ENCODE assay signal across 8 cellular contexts in the genomic region with DNA sequence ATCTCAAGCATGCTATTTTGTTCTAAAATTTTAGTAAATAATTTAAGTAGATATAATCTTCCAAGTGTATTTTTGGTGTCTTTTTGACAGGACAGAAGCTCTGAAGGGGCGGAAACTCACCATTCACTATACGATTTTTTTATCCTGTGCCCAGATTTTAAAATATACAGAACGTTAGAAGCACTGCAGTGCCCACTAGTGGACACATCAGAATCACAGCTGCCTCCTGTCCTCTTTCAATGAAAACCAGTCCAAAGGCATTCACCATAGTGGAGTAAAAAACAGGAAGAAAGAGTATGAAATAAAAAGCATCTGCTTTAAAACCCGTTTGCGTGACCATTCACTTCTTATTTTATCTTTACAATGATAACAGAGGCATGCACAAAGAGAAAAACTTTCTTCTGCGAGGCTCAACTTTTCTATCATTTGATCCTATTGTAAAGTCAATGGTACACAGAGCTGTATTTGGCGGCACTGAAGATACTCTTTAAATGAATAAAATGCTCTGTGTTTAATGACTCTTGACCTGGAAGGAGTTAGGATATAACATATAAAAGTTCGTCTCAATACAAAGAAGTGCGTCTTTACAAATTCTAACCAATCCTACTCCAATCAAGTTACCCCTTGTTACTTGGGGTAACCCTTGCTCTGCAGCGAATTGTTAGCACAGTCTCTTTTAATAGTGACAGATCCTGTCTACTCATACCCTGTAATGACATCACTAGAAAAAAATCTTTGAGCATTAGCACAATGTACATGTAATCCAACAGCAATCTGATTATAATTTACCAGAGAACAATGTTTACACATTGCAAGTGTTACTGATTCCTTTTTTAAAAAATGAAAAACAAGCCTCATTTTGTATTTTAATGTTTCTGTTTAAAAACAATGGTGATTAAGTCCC.
DNase-seq lines count a peak whose midpoint lies in the region; ATAC-seq, FAIRE-seq and TF ChIP-seq lines count a peak whose summit lies in the region.

No MANE protein-coding gene starts in this region.

- TF ChIP-seq CTCF in GM06990 (IDR thresholded peaks at IDR 0.05; ENCODE audit: insufficient read depth, low read length, poor library complexity, severe bottlenecking): peak; percentile 92
- TF ChIP-seq CTCF in bronchial epithelial cell (IDR thresholded peaks at IDR 0.05; ENCODE audit: insufficient read depth, low read length, severe bottlenecking): peak; percentile 78
- peak; percentile 90 for TF ChIP-seq CTCF in kidney epithelial cell (IDR thresholded peaks at IDR 0.05; ENCODE audit: insufficient read depth, low read length, poor library complexity, severe bottlenecking)

- H3K4me3 ChIP-seq in GM06990 (replicated peaks; ENCODE audit: low read depth, low read length) (no peak overlapping the region), bronchial epithelial cell (ENCODE audit: low read depth, low read length) (no peak overlapping the region), kidney epithelial cell (ENCODE audit: low read depth, low read length) (no peak overlapping the region)

- no peaks in the 10 kb centered on the region for H3K36me3 ChIP-seq in GM06990 (ENCODE audit: control insufficient read depth, insufficient read depth, low read length)
- H3K36me3 ChIP-seq in bronchial epithelial cell (ENCODE audit: control insufficient read depth, insufficient read depth, low read length): no peaks in the 10 kb centered on the region
- no peaks in the 10 kb centered on the region for H3K36me3 ChIP-seq in kidney epithelial cell (ENCODE audit: control insufficient read depth, insufficient read depth, low read length)

- no peaks in the 10 kb centered on the region for H3K27me3 ChIP-seq in GM06990 (replicated peaks; ENCODE audit: control insufficient read depth, insufficient read depth, low read length)
- no peaks in the 10 kb centered on the region for H3K27me3 ChIP-seq in bronchial epithelial cell (ENCODE audit: control insufficient read depth, insufficient read depth, low read length)
- H3K27me3 ChIP-seq in kidney epithelial cell (ENCODE audit: control insufficient read depth, insufficient read depth, low read length): no peaks in the 10 kb centered on the region

- no peak for DNase-seq in GM06990 (ENCODE audit: extremely low read depth, insufficient read length)
- peak; percentile 27 for DNase-seq in KG1 (lab: John Stamatoyannopoulos, UW)
- peak; percentile 70 for DNase-seq in RKO (ENCODE audit: low spot score)
- peak; percentile 43 for DNase-seq in bronchial epithelial cell (ENCODE audit: low read depth)
- DNase-seq in kidney epithelial cell (ENCODE audit: low read depth): peak; percentile 18
- DNase-seq in stimulated activated CD4-positive, alpha-beta T cell treated with anti-CD3 and anti-CD28 coated beads, Interleukin-4, amount 100 ng/mL, for 48 hours (ENCODE audit: low read depth in 2 of 2): peak; percentile 7 to 11

- no peak for ATAC-seq in HG03097 (IDR thresholded peaks at IDR 0.05; ENCODE audit: low FRiP score, unreplicated experiment)

- FAIRE-seq in A204.1 (lab: Jason Lieb, UNC) (peak; percentile 93), bronchial epithelial cell (lab: Jason Lieb, UNC) (no peak)
